In genomic region chr3:45783667-45784066, GRCh38 we compare ENCODE assay signal across 16 cellular contexts. TPM values are rescaled to one million over a fixed set of nuclear protein-coding genes. Genes with fewer than 3 reads are reported as not detected.
"Had no signal": no experiment of that assay in that cellular context is flagged by ENCODE, and none has a peak within 500 bp of the region (broad histone marks: within the 10 kb centered on the region; RNA-seq: fewer than 3 reads in every experiment).

No MANE protein-coding gene starts in this region.

- H3K4me3 ChIP-seq: gastroesophageal sphincter, heart right ventricle, tibial artery, vagina had no signal

- H3K9me3 Mint-ChIP-seq: activated CD4-positive, alpha-beta T cell treated with anti-CD3 and anti-CD28 coated beads, Interleukin-2, amount 10 ng/mL, durations not matched to agents 7 days and 5 days had no signal

- H3K4me1 ChIP-seq: gastroesophageal sphincter, heart right ventricle, tibial artery, vagina had no signal

- ATAC-seq: gastroesophageal sphincter; heart right ventricle; naive thymus-derived CD8-positive, alpha-beta T cell had no signal

- H3K4me1 Mint-ChIP-seq: activated CD4-positive, alpha-beta T cell treated with anti-CD3 and anti-CD28 coated beads, Interleukin-2, amount 10 ng/mL, durations not matched to agents 7 days and 5 days had no signal

- DNase-seq: activated CD4-positive, alpha-beta T cell treated with anti-CD3 and anti-CD28 coated beads, Interleukin-2, amount 10 ng/mL, durations not matched to agents 7 days and 5 days; anterior cingulate cortex; dermis blood vessel endothelial cell; erythroblast; heart right ventricle; mammary epithelial cell; retina; stimulated activated CD4-positive, alpha-beta T cell treated with anti-CD3 and anti-CD28 coated beads, Interleukin-15, amount 100 ng/mL, for 24 hours; stimulated activated CD4-positive, alpha-beta T cell treated with anti-CD3 and anti-CD28 coated beads, Interleukin-4, amount 100 ng/mL, for 24 hours; stimulated activated naive CD4-positive, alpha-beta T cell; tibial artery had no signal

- H3K27ac ChIP-seq: gastroesophageal sphincter, heart right ventricle, tibial artery, vagina had no signal

- H3K4me3 Mint-ChIP-seq: activated CD4-positive, alpha-beta T cell treated with anti-CD3 and anti-CD28 coated beads, Interleukin-2, amount 10 ng/mL, durations not matched to agents 7 days and 5 days; activated T-helper 1 cell treated with anti-CD3 and anti-CD28 coated beads, Interleukin-12 subunit alpha, Interleukin-12 subunit beta, Interleukin-2, Interleukin-4 antibody, amounts not matched to agents 30 ng/mL and 10 ng/mL and 1 ng/mL, durations not matched to agents 14 hours and 24 hours and 36 hours; naive thymus-derived CD8-positive, alpha-beta T cell had no signal

- H3K9me3 ChIP-seq: vagina had no signal

- H3K36me3 ChIP-seq: gastroesophageal sphincter, heart right ventricle, tibial artery, vagina had no signal

- H3K27me3 ChIP-seq: gastroesophageal sphincter, heart right ventricle, tibial artery, vagina had no signal

- H3K27ac Mint-ChIP-seq: activated CD4-positive, alpha-beta T cell treated with anti-CD3 and anti-CD28 coated beads, Interleukin-2, amount 10 ng/mL, durations not matched to agents 7 days and 5 days; activated T-helper 1 cell treated with anti-CD3 and anti-CD28 coated beads, Interleukin-12 subunit alpha, Interleukin-12 subunit beta, Interleukin-2, Interleukin-4 antibody, amounts not matched to agents 30 ng/mL and 10 ng/mL and 1 ng/mL, durations not matched to agents 14 hours and 24 hours and 36 hours; naive thymus-derived CD8-positive, alpha-beta T cell had no signal

RNA-seq across cellular contexts. Expression of gene SLC6A20, which starts 12.7 kb away (rescaled TPM):
- total RNA-seq: activated CD4-positive, alpha-beta T cell treated with anti-CD3 and anti-CD28 coated beads, Interleukin-2, amount 10 ng/mL, durations not matched to agents 7 days and 5 days; activated T-helper 1 cell treated with anti-CD3 and anti-CD28 coated beads, Interleukin-12 subunit alpha, Interleukin-12 subunit beta, Interleukin-2, Interleukin-4 antibody, amounts not matched to agents 30 ng/mL and 10 ng/mL and 1 ng/mL, durations not matched to agents 14 hours and 24 hours and 36 hours; dermis blood vessel endothelial cell; T-helper 2 cell treated with Interferon-gamma antibody and Interleukin-4, amounts not matched to agents 100 ng/mL and 5 ng/mL, for 36 hours had no signal
